In genomic region chr19:4654437-4655361, GRCh38 we compare ENCODE assay signal across 13 cellular contexts. TPM values are rescaled to one million over a fixed set of nuclear protein-coding genes. Genes with fewer than 3 reads are reported as not detected.
DNase-seq lines count a peak whose midpoint lies in the region; ATAC-seq lines count a peak whose summit lies in the region.
"Had no signal": no experiment of that assay in that cellular context is flagged by ENCODE, and none has a peak within 500 bp of the region (broad histone marks: within the 10 kb centered on the region; RNA-seq: fewer than 3 reads in every experiment).

No MANE protein-coding gene starts in this region.

- ATAC-seq in sciatic nerve = no peak

- intact Hi-C loops in sciatic nerve (cut with DNase I) = no loop called here

- peak; percentile 32 for DNase-seq in D341Med (ENCODE audit: low spot score)
- DNase-seq in MV-4-11 (lab: John Stamatoyannopoulos, UW) = peak; percentile 40
- DNase-seq in caudate nucleus (lab: John Stamatoyannopoulos, UW) = peak in 37 of 61 donors; percentile 1 to 82 (median 45)
- DNase-seq in nucleus accumbens (lab: John Stamatoyannopoulos, UW) = peak in 29 of 56 donors; percentile 3 to 65 (median 27)
- DNase-seq in sciatic nerve (ENCODE audit: low spot score) = no peak
- no peak for DNase-seq in kidney glomerular epithelial cell (lab: John Stamatoyannopoulos, UW)
- DNase-seq in NCI-H226 = no peak
- no peak for DNase-seq in Kasumi-1 (lab: John Stamatoyannopoulos, UW)
- DNase-seq: COR-L47, erythroblast, NCI-H1105, thyroid gland, WERI-Rb-1 had no signal

- peak overlapping the region; percentile 87 for H3K27ac ChIP-seq in caudate nucleus (ENCODE audit: low read depth, low read length)
- H3K27ac ChIP-seq: thyroid gland, WERI-Rb-1 had no signal

RNA-seq across cellular contexts. Expression of gene TNFAIP8L1, which starts 15.4 kb away (rescaled TPM):
- total RNA-seq in sciatic nerve = 12.8 TPM

RNA-seq across cellular contexts. Expression of gene MYDGF, which starts 15.4 kb away (rescaled TPM):
- total RNA-seq in sciatic nerve = 49.1 TPM

Comparison
In these comparisons a context has a peak if more than half of its experiments do, and no peak if none do; other contexts are left out.
1. DNase-seq: peak in D341Med (single experiment), MV-4-11 (single experiment), caudate nucleus (37 of 61) and nucleus accumbens (29 of 56); none in sciatic nerve (single experiment), kidney glomerular epithelial cell (single experiment), NCI-H226 (single experiment) and Kasumi-1 (0 of 2).